In the genomic region with DNA sequence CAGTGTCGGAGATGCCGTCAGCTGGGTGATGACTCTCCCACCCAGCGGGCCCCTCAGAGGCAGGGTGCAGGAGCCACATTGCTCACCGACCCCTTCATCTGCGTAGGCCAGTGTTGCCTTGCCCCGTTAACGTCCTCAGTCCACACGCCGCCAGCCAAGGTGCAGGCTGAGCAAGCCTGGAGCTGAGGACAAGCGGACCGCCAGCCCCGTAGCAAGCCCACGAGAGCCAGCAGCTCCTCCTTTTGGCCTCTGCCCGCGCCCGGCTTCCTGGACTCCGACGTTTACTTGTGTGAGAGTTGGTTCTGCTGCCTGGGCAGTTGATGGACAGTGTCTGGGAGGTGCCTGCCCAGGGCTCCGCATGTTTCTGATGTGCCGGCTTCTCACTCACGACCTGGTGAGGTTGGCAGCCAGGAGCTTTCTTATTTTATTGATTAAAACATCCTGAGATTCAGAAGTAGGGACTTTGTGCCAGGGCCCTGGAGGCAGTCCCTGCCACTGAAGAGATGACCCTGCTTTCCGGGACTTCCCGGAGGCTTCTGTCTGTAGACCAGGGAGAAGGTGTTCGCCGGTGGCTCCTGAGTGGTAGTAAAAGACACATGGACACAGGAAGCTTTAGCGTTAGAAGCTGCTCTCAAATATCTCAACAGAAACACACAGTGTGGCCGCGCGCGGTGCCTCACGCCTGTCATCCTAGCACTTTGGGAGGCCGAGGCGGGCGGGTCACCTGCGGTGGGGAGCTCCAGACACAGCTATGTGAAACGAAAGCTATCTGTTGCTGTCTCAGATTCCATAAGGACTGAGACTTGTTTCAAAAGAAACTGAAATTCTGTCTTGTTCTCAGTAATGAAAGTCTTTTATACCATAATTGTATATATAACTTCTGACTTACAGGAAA, we compare ENCODE assay signal across 11 cellular contexts. TPM values are rescaled to one million over a fixed set of nuclear protein-coding genes. Genes with fewer than 3 reads are reported as not detected.
DNase-seq lines count a peak whose midpoint lies in the region; ATAC-seq and TF ChIP-seq lines count a peak whose summit lies in the region.
"Had no signal": no experiment of that assay in that cellular context is flagged by ENCODE, and none has a peak within 500 bp of the region (broad histone marks: within the 10 kb centered on the region; RNA-seq: fewer than 3 reads in every experiment).

No MANE protein-coding gene starts in this region.

- H2AK5ac ChIP-seq in mesendoderm (ENCODE audit: low read length): no peak overlapping the region

- peaks cover 11% of the 10 kb centered on the region for H3K79me1 ChIP-seq in mesendoderm (ENCODE audit: low read length)

- no peak overlapping the region for H3K4me2 ChIP-seq in mesendoderm (ENCODE audit: low read length)

- no peak overlapping the region for H4K5ac ChIP-seq in mesendoderm (ENCODE audit: low read length)

- H3K27ac ChIP-seq in right atrium auricular region: peak overlapping the region; percentile 79 to 98
- H3K27ac ChIP-seq in temporal lobe (ENCODE audit: low read depth, low read length): peak overlapping the region; percentile 95
- no peak overlapping the region for H3K27ac ChIP-seq in mesendoderm (ENCODE audit: low read depth, low read length)

- no peak overlapping the region for H3K4me3 Mint-ChIP-seq in activated naive CD8-positive, alpha-beta T cell treated with anti-CD3 and anti-CD28 coated beads, Interleukin-2, amount 10 ng/mL, durations not matched to agents 7 days and 5 days
- H3K4me3 Mint-ChIP-seq: B cell had no signal

- H3K36me3 ChIP-seq in right atrium auricular region: peaks cover 5% of the 10 kb centered on the region
- H3K36me3 ChIP-seq in mesendoderm (ENCODE audit: control insufficient read depth, insufficient read depth, low read length): peaks cover 6% of the 10 kb centered on the region

- no peaks in the 10 kb centered on the region for H3K27me3 Mint-ChIP-seq in activated naive CD8-positive, alpha-beta T cell treated with anti-CD3 and anti-CD28 coated beads, Interleukin-2, amount 10 ng/mL, durations not matched to agents 7 days and 5 days
- H3K27me3 Mint-ChIP-seq: B cell had no signal

- no peaks in the 10 kb centered on the region for H3K27me3 ChIP-seq in right atrium auricular region
- no peaks in the 10 kb centered on the region for H3K27me3 ChIP-seq in mesendoderm (ENCODE audit: insufficient read depth, low read length, poor library complexity)

- H3K9ac ChIP-seq in mesendoderm (ENCODE audit: low read length): no peak overlapping the region

- H3K27ac Mint-ChIP-seq in activated naive CD8-positive, alpha-beta T cell treated with anti-CD3 and anti-CD28 coated beads, Interleukin-2, amount 10 ng/mL, durations not matched to agents 7 days and 5 days: peak overlapping the region; percentile 42
- H3K27ac Mint-ChIP-seq: B cell had no signal

- peaks cover 21% of the 10 kb centered on the region for H3K36me3 Mint-ChIP-seq in activated naive CD8-positive, alpha-beta T cell treated with anti-CD3 and anti-CD28 coated beads, Interleukin-2, amount 10 ng/mL, durations not matched to agents 7 days and 5 days

- H3K79me2 ChIP-seq in mesendoderm (ENCODE audit: control insufficient read depth, insufficient read depth, low read length): peaks cover 96% of the 10 kb centered on the region

- intact Hi-C loops in cardiac septum (cut with DNase I): no loop called here

- no peak overlapping the region for H2BK15ac ChIP-seq in mesendoderm (replicated peaks; ENCODE audit: low read depth)

- no peak overlapping the region for H3K23ac ChIP-seq in mesendoderm (ENCODE audit: low read length)

- no peak overlapping the region for H3K18ac ChIP-seq in mesendoderm (ENCODE audit: low read length)

- POLR2A ChIA-PET in activated naive CD8-positive, alpha-beta T cell treated with anti-CD3 and anti-CD28 coated beads, Interleukin-2, amount 10 ng/mL, durations not matched to agents 7 days and 5 days (lab: Charles Lee): interaction anchor here (0.6 to 1.1 kb wide), 2 partner anchors 23 to 24 kb away, joined by 3 to 4 read pairs; no protein-coding TSS in a partner anchor

- no peak overlapping the region for H2BK120ac ChIP-seq in mesendoderm (ENCODE audit: low read depth, low read length)

- no peak overlapping the region for H3K4ac ChIP-seq in mesendoderm (ENCODE audit: low read depth, low read length)

- no peaks in the 10 kb centered on the region for H3K9me3 Mint-ChIP-seq in activated naive CD8-positive, alpha-beta T cell treated with anti-CD3 and anti-CD28 coated beads, Interleukin-2, amount 10 ng/mL, durations not matched to agents 7 days and 5 days

- H3K4me3 ChIP-seq in right atrium auricular region (no peak overlapping the region), mesendoderm (ENCODE audit: low read length) (no peak overlapping the region)
- H3K4me3 ChIP-seq: skin epidermis had no signal

- no peak overlapping the region for H4K8ac ChIP-seq in mesendoderm (ENCODE audit: low read depth, low read length)

- H3K4me1 ChIP-seq in right atrium auricular region (peaks cover 0 to 95% of the 10 kb centered on the region in 2 donors), mesendoderm (ENCODE audit: control insufficient read depth, low read depth, low read length) (peaks cover 17% of the 10 kb centered on the region)

- H3K9me3 ChIP-seq in right atrium auricular region: no peaks in the 10 kb centered on the region

- H3K56ac ChIP-seq in mesendoderm (ENCODE audit: low read length): no peak overlapping the region

- H3K4me1 Mint-ChIP-seq in activated naive CD8-positive, alpha-beta T cell treated with anti-CD3 and anti-CD28 coated beads, Interleukin-2, amount 10 ng/mL, durations not matched to agents 7 days and 5 days: peaks cover 38% of the 10 kb centered on the region

- DNase-seq in right atrium auricular region (ENCODE audit: low spot score) (no peak), cardiac septum (ENCODE audit: low spot score) (no peak), mesenteric fat pad (ENCODE audit: low spot score) (peak; percentile 86), mesendoderm (no peak)
- DNase-seq in activated naive CD8-positive, alpha-beta T cell treated with anti-CD3 and anti-CD28 coated beads, Interleukin-2, amount 10 ng/mL, durations not matched to agents 7 days and 5 days: no peak
- no peak for DNase-seq in stimulated activated CD4-positive, alpha-beta T cell treated with anti-CD3 and anti-CD28 coated beads, Interleukin-4, amount 100 ng/mL, for 1 hour
- DNase-seq: SHP77 had no signal

- no peak for ATAC-seq in activated naive CD8-positive, alpha-beta T cell treated with anti-CD3 and anti-CD28 coated beads, Interleukin-2, amount 10 ng/mL, durations not matched to agents 7 days and 5 days (ENCODE audit: low read depth)
- ATAC-seq in HG03521 (IDR thresholded peaks at IDR 0.05; ENCODE audit: unreplicated experiment): no peak

- H2BK5ac ChIP-seq in mesendoderm (ENCODE audit: low read length): no peak overlapping the region

- no CpG with 5 or more reads among the region's 36 CpGs for WGBS in mesendoderm (ENCODE audit: extremely low coverage, insufficient coverage, low lambda C conversion rate)

- TF ChIP-seq CTCF in right atrium auricular region (IDR thresholded peaks at IDR 0.05): no peak

RNA-seq across cellular contexts. Expression of a gene that starts 5.9 kb away (rescaled TPM):
- total RNA-seq in right atrium auricular region: 10 to 100 TPM; 32.6 to 47.5 TPM
- total RNA-seq in cardiac septum: 81.2 TPM
- total RNA-seq in activated naive CD8-positive, alpha-beta T cell treated with anti-CD3 and anti-CD28 coated beads, Interleukin-2, amount 10 ng/mL, durations not matched to agents 7 days and 5 days: 100 to 1,000 TPM; 214 to 217 TPM
- total RNA-seq in mesenteric fat pad: 110 TPM
- total RNA-seq in temporal lobe: 25.8 TPM
- polyA plus RNA-seq in mesendoderm (2013, experiment 1 of 2): 243 TPM
- polyA plus RNA-seq in mesendoderm (2013, experiment 2 of 2): 246 TPM

RNA-seq across cellular contexts. Expression of a gene that starts 11.9 kb away (rescaled TPM):
- 10 to 100 TPM; 45.8 to 92.5 TPM for total RNA-seq in right atrium auricular region
- 51.6 TPM for total RNA-seq in cardiac septum
- 10 to 100 TPM; 17.9 to 18.9 TPM for total RNA-seq in activated naive CD8-positive, alpha-beta T cell treated with anti-CD3 and anti-CD28 coated beads, Interleukin-2, amount 10 ng/mL, durations not matched to agents 7 days and 5 days
- total RNA-seq in mesenteric fat pad: 8.4 TPM
- total RNA-seq in temporal lobe: 10.3 TPM
- polyA plus RNA-seq in mesendoderm (2013, experiment 1 of 2): 5.3 TPM
- 6.2 TPM for polyA plus RNA-seq in mesendoderm (2013, experiment 2 of 2)

RNA-seq across cellular contexts. Expression of a gene that starts 25.0 kb away (rescaled TPM):
- total RNA-seq in right atrium auricular region (1,000 to 10,000 TPM; 1,712 to 2,156 TPM), cardiac septum (479 TPM), mesenteric fat pad (909 TPM), temporal lobe (418 TPM)
- total RNA-seq in activated naive CD8-positive, alpha-beta T cell treated with anti-CD3 and anti-CD28 coated beads, Interleukin-2, amount 10 ng/mL, durations not matched to agents 7 days and 5 days: 1,000 to 10,000 TPM; 1,438 to 1,457 TPM
- 2,706 TPM for polyA plus RNA-seq in mesendoderm (2013, experiment 1 of 2)
- 2,673 TPM for polyA plus RNA-seq in mesendoderm (2013, experiment 2 of 2)

RNA-seq across cellular contexts. Expression of a gene that starts 29.5 kb away (rescaled TPM):
- total RNA-seq in right atrium auricular region (100 to 1,000 TPM; 234 to 326 TPM), cardiac septum (233 TPM), mesenteric fat pad (75.3 TPM), temporal lobe (21.4 TPM)
- 100 to 1,000 TPM; 103 to 106 TPM for total RNA-seq in activated naive CD8-positive, alpha-beta T cell treated with anti-CD3 and anti-CD28 coated beads, Interleukin-2, amount 10 ng/mL, durations not matched to agents 7 days and 5 days
- polyA plus RNA-seq in mesendoderm (2013, experiment 1 of 2): 40.8 TPM
- polyA plus RNA-seq in mesendoderm (2013, experiment 2 of 2): 41.7 TPM

RNA-seq across cellular contexts. Expression of a gene that starts 36.7 kb away (rescaled TPM):
- under 1 TPM; 0.04 to 0.35 TPM for total RNA-seq in right atrium auricular region
- total RNA-seq in cardiac septum: 0.08 TPM
- total RNA-seq in activated naive CD8-positive, alpha-beta T cell treated with anti-CD3 and anti-CD28 coated beads, Interleukin-2, amount 10 ng/mL, durations not matched to agents 7 days and 5 days: under 1 TPM; 0.06 to 0.11 TPM
- total RNA-seq in mesenteric fat pad: 0.10 TPM
- 193 TPM for total RNA-seq in temporal lobe
- polyA plus RNA-seq in mesendoderm (2013, experiment 1 of 2): 0.03 TPM
- 0.06 TPM for polyA plus RNA-seq in mesendoderm (2013, experiment 2 of 2)
